ENCODE assay signal across 8 cellular contexts in genomic region chr6:129774697-129775447, GRCh38.
DNase-seq lines count a peak whose midpoint lies in the region; ATAC-seq, FAIRE-seq and TF ChIP-seq lines count a peak whose summit lies in the region.

No MANE protein-coding gene starts in this region.

- 19% methylated on average over 8 of the region's 8 CpGs for WGBS in hepatocyte (ENCODE audit: low lambda C conversion rate, missing lambda C conversion rate)

- H4K20me1 ChIP-seq in hepatocyte (ENCODE audit: insufficient read depth, poor library complexity, severe bottlenecking): no peaks in the 10 kb centered on the region

- POLR2A ChIA-PET in AG04449 (lab: Yijun Ruan, JAX): interaction anchor here (0.7 kb wide), 1 partner anchor 11 kb away, joined by 3 read pairs; no protein-coding TSS in a partner anchor

- TF ChIP-seq POLR2A in GM12892 (IDR thresholded peaks at IDR 0.05; ENCODE audit: low read depth, low read length): no peak

- H3K27me3 ChIP-seq in SJSA1 (replicated peaks) (no peaks in the 10 kb centered on the region), hepatocyte (no peaks in the 10 kb centered on the region)

- peak; percentile 95 for TF ChIP-seq CTCF in AG04449 (IDR thresholded peaks at IDR 0.05; ENCODE audit: insufficient read depth, low read length, missing control alignments)
- peak; percentile 74 for TF ChIP-seq CTCF in hepatocyte (IDR thresholded peaks at IDR 0.05; ENCODE audit: poor library complexity)
- peak; percentile 97 for TF ChIP-seq CTCF in retinal pigment epithelial cell (conservative IDR thresholded peaks at IDR 0.05; ENCODE audit: low read depth, low read length)

- H3K4me3 ChIP-seq in AG04449 (ENCODE audit: low read depth, low read length) (peak overlapping the region; percentile 27), SJSA1 (no peak overlapping the region), hepatocyte (no peak overlapping the region), retinal pigment epithelial cell (ENCODE audit: low read length) (no peak overlapping the region)

- H2AFZ ChIP-seq in hepatocyte: peak overlapping the region; percentile 85

- H3K4me1 ChIP-seq in SJSA1 (replicated peaks) (no peaks in the 10 kb centered on the region), hepatocyte (ENCODE audit: insufficient read depth) (no peaks in the 10 kb centered on the region)

- no peak for ATAC-seq in HG02642 (IDR thresholded peaks at IDR 0.05; ENCODE audit: poor library complexity, unreplicated experiment)

- no peaks in the 10 kb centered on the region for H3K9me2 ChIP-seq in hepatocyte (replicated peaks; ENCODE audit: insufficient read depth)

- H3K4me2 ChIP-seq in hepatocyte: peak overlapping the region; percentile 83

- H3K79me2 ChIP-seq in hepatocyte: no peaks in the 10 kb centered on the region

- H3K27ac ChIP-seq in SJSA1 (no peak overlapping the region), hepatocyte (no peak overlapping the region)

- H3K36me3 ChIP-seq in SJSA1: no peaks in the 10 kb centered on the region
- no peaks in the 10 kb centered on the region for H3K36me3 ChIP-seq in hepatocyte (replicated peaks; ENCODE audit: insufficient read depth, low read depth)

- CTCF ChIA-PET in AG04449 (lab: Yijun Ruan, JAX): interaction anchor here (0.6 to 5.1 kb wide), 79 partner anchors 9 to 519 kb away, joined by 3 to 108 read pairs (median 4); no protein-coding TSS in a partner anchor

- peak; percentile 78 for FAIRE-seq in GM12892 (lab: Jason Lieb, UNC)

- 0 out of 2 replicates have a peak, but pooled peaks cover 3% of the 10 kb centered on the region for H3K9me3 ChIP-seq in SJSA1 (replicated peaks)
- no peaks in the 10 kb centered on the region for H3K9me3 ChIP-seq in hepatocyte (ENCODE audit: low read depth)

- peak; percentile 34 for DNase-seq in AG04449 (ENCODE audit: low read depth, low spot score)
- DNase-seq in GM12892 (ENCODE audit: insufficient read length): no peak
- peak; percentile 54 for DNase-seq in LoVo (ENCODE audit: low spot score)
- peak; percentile 68 to 81 for DNase-seq in SJSA1 (ENCODE audit: low read depth in 1 of 2, low spot score in 2 of 2)
- peak; percentile 83 for DNase-seq in astrocyte of the hippocampus (ENCODE audit: low read depth, low spot score)
- peak; percentile 89 for DNase-seq in hepatocyte (ENCODE audit: low spot score)
- no peak for DNase-seq in retinal pigment epithelial cell (ENCODE audit: low read depth)

Comparison
In these comparisons a context has a peak if more than half of its experiments do, and no peak if none do; other contexts are left out.
1. DNase-seq: peak in AG04449 (single experiment), LoVo (single experiment), SJSA1 (2 of 2), astrocyte of the hippocampus (single experiment) and hepatocyte (single experiment); none in GM12892 (single experiment) and retinal pigment epithelial cell (single experiment).
2. Peak in every context shown above with its lines, with median percentiles within 50 percentile points of each other: CTCF ChIP-seq.